8 cellular contexts compared by ENCODE assay signal in genomic region chr20:43840382-43841070, GRCh38.
DNase-seq lines count a peak whose midpoint lies in the region; ATAC-seq and TF ChIP-seq lines count a peak whose summit lies in the region.

No MANE protein-coding gene starts in this region.

- intact Hi-C loops in PC-3 (cut with micrococcal nuclease), result loop anchor here (10.0 kb wide), 1 partner anchor 374 kb away; the partner anchor contains the start of gene OSER1
- intact Hi-C loops in natural killer cell (cut with micrococcal nuclease), result no loop called here
- intact Hi-C loops in left cardiac atrium (cut with DNase I), result no loop called here

- H3K27me3 Mint-ChIP-seq in activated naive CD8-positive, alpha-beta T cell treated with anti-CD3 and anti-CD28 coated beads, Interleukin-2, amount 10 ng/mL, durations not matched to agents 7 days and 5 days, result peaks cover 4% of the 10 kb centered on the region
- H3K27me3 Mint-ChIP-seq in natural killer cell (ENCODE audit: low read depth in 2 of 2), result peaks cover 51 to 54% of the 10 kb centered on the region in 2 donors

- no peaks in the 10 kb centered on the region for H3K9me3 Mint-ChIP-seq in activated naive CD8-positive, alpha-beta T cell treated with anti-CD3 and anti-CD28 coated beads, Interleukin-2, amount 10 ng/mL, durations not matched to agents 7 days and 5 days
- no peaks in the 10 kb centered on the region for H3K9me3 Mint-ChIP-seq in natural killer cell

- ATAC-seq in PC-3 (no peak; the same call in 1 of the 2 replicates), natural killer cell (peak in 2 of 3 donors; percentile 41 to 61), left cardiac atrium (no peak)
- ATAC-seq in activated naive CD8-positive, alpha-beta T cell treated with anti-CD3 and anti-CD28 coated beads, Interleukin-2, amount 10 ng/mL, durations not matched to agents 7 days and 5 days (ENCODE audit: low read depth), result peak; percentile 63

- H3K4me3 Mint-ChIP-seq in activated naive CD8-positive, alpha-beta T cell treated with anti-CD3 and anti-CD28 coated beads, Interleukin-2, amount 10 ng/mL, durations not matched to agents 7 days and 5 days, result no peak overlapping the region
- no peak overlapping the region for H3K4me3 Mint-ChIP-seq in natural killer cell

- no peak overlapping the region for H3K27ac Mint-ChIP-seq in activated naive CD8-positive, alpha-beta T cell treated with anti-CD3 and anti-CD28 coated beads, Interleukin-2, amount 10 ng/mL, durations not matched to agents 7 days and 5 days
- H3K27ac Mint-ChIP-seq in natural killer cell, result no peak overlapping the region

- no peak overlapping the region for H3K4me3 ChIP-seq in PC-3 (ENCODE audit: low read length)

- H3K4me2 ChIP-seq in PC-3 (ENCODE audit: low read length), result peak overlapping the region; percentile 7; the same call in 1 of the 2 replicates

- H3K27me3 ChIP-seq in PC-3 (ENCODE audit: low read length), result no peaks in the 10 kb centered on the region

- in situ Hi-C loops in GM13976 (cut with MboI; ENCODE audit: low sequenced_read_pairs, unreplicated experiment), result no loop called here

- peaks cover 44% of the 10 kb centered on the region for H3K4me1 ChIP-seq in PC-3 (ENCODE audit: insufficient read depth, low read length)

- no peaks in the 10 kb centered on the region for H3K36me3 ChIP-seq in PC-3 (ENCODE audit: low read depth, low read length)

- no peak overlapping the region for H2AFZ ChIP-seq in PC-3 (ENCODE audit: low read length)

- TF ChIP-seq CTCF in GM13976 (IDR thresholded peaks at IDR 0.05; ENCODE audit: borderline replicate concordance, control extremely low read depth, extremely low read depth, insufficient read depth, missing control alignments), result peak; percentile 28
- TF ChIP-seq CTCF in PC-3 (conservative IDR thresholded peaks at IDR 0.05; ENCODE audit: low read depth, low read length), result peak; percentile 65
- TF ChIP-seq CTCF in natural killer cell (IDR thresholded peaks at IDR 0.05), result peak; percentile 16

- CTCF ChIA-PET in PC-3 (lab: Charles Lee), result interaction anchor here (0.6 to 1.4 kb wide), 4 partner anchors 53 to 190 kb away, joined by 3 to 6 read pairs (median 6); no protein-coding TSS in a partner anchor

- no peaks in the 10 kb centered on the region for H3K79me2 ChIP-seq in PC-3 (ENCODE audit: low read length)

- DNase-seq in A172 (ENCODE audit: low spot score), result peak; percentile 44
- peak; percentile 80 for DNase-seq in GM13976 (ENCODE audit: low spot score)
- DNase-seq in PC-3, result peak; percentile 68
- peak; percentile 45 for DNase-seq in activated naive CD8-positive, alpha-beta T cell treated with anti-CD3 and anti-CD28 coated beads, Interleukin-2, amount 10 ng/mL, durations not matched to agents 7 days and 5 days
- DNase-seq in natural killer cell, result no peak
- no peak for DNase-seq in T1000 (lab: John Stamatoyannopoulos, UW)
- no peak for DNase-seq in cerebellar nuclear complex (lab: John Stamatoyannopoulos, UW)
- DNase-seq in left cardiac atrium, result no peak

- no TSS peak for BruUV-seq in PC-3 (replicated peaks; lab: Mats Ljungman, UMichigan)

- POLR2A ChIA-PET in PC-3 (lab: Charles Lee; ENCODE audit: unreplicated experiment), result no interaction called here
- POLR2A ChIA-PET in activated naive CD8-positive, alpha-beta T cell treated with anti-CD3 and anti-CD28 coated beads, Interleukin-2, amount 10 ng/mL, durations not matched to agents 7 days and 5 days (lab: Charles Lee), result interaction anchor here (0.8 kb wide), 1 partner anchor 189 kb away, joined by 3 read pairs; no protein-coding TSS in a partner anchor

- no peaks in the 10 kb centered on the region for H3K9me3 ChIP-seq in PC-3 (ENCODE audit: low read length)

- peaks cover 4% of the 10 kb centered on the region for H3F3A ChIP-seq in PC-3 (ENCODE audit: low read length, unreplicated experiment)

- peaks cover 43% of the 10 kb centered on the region for H3K4me1 Mint-ChIP-seq in activated naive CD8-positive, alpha-beta T cell treated with anti-CD3 and anti-CD28 coated beads, Interleukin-2, amount 10 ng/mL, durations not matched to agents 7 days and 5 days
- H3K4me1 Mint-ChIP-seq in natural killer cell, result peaks cover 9 to 31% of the 10 kb centered on the region in 2 donors

- H3K36me3 Mint-ChIP-seq in activated naive CD8-positive, alpha-beta T cell treated with anti-CD3 and anti-CD28 coated beads, Interleukin-2, amount 10 ng/mL, durations not matched to agents 7 days and 5 days, result no peaks in the 10 kb centered on the region
- no peaks in the 10 kb centered on the region for H3K36me3 Mint-ChIP-seq in natural killer cell

- no peak overlapping the region for H3K9ac ChIP-seq in PC-3 (ENCODE audit: low read length)

- no peaks in the 10 kb centered on the region for H4K20me1 ChIP-seq in PC-3 (ENCODE audit: low read length)

- H3K27ac ChIP-seq in PC-3 (ENCODE audit: low read length), result no peak overlapping the region

- H3K9me2 ChIP-seq in PC-3 (replicated peaks; ENCODE audit: low read length), result no peaks in the 10 kb centered on the region

Comparison
In these comparisons a context has a peak if more than half of its experiments do, and no peak if none do; other contexts are left out.
1. DNase-seq: peak in A172 (single experiment), GM13976 (single experiment), PC-3 (single experiment) and activated naive CD8-positive, alpha-beta T cell treated with anti-CD3 and anti-CD28 coated beads, Interleukin-2, amount 10 ng/mL, durations not matched to agents 7 days and 5 days (single experiment); none in natural killer cell (single experiment), T1000 (single experiment), cerebellar nuclear complex (0 of 2) and left cardiac atrium (single experiment).
2. ATAC-seq: peak in activated naive CD8-positive, alpha-beta T cell treated with anti-CD3 and anti-CD28 coated beads, Interleukin-2, amount 10 ng/mL, durations not matched to agents 7 days and 5 days (single experiment) and natural killer cell (2 of 3); none in PC-3 (single experiment) and left cardiac atrium (0 of 2).
3. Peak in every context shown above with its lines, with median percentiles within 50 percentile points of each other: CTCF ChIP-seq.